8 cellular contexts compared by ENCODE assay signal in the genomic region with DNA sequence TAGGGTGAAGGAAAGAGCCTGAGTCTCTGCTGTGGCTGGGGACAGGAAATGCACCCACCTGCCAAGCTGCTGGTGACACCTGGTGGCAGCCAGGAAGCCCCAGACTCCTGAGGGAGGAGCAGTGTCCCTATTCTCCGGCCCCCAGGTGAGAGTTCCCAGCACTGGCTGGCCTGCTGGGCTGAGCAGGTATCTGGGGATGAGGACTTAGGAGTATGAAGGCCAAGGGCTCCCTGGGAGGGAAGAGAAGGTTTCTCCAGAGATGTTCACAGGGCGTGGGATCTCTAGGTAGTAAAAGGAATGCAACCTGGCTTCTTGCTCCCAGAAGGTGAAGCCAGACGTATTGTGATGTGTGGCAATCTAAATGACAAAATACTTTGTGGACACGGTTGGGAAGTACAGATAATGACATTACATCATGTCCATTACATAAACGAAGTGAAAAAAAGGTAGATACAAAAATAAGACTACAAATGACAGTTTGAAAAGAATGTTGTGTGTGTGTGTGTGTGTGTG.
DNase-seq lines count a peak whose midpoint lies in the region; ATAC-seq and TF ChIP-seq lines count a peak whose summit lies in the region.

No MANE protein-coding gene starts in this region.

- H3K27ac ChIP-seq in HL-60 (replicated peaks) (peak overlapping the region; percentile 18), right cardiac atrium (ENCODE audit: low read length) (no peak overlapping the region)

- no peaks in the 10 kb centered on the region for H3K27me3 Mint-ChIP-seq in naive thymus-derived CD8-positive, alpha-beta T cell

- peak overlapping the region in 2 of 10 donors; percentile 29 to 75 for H3K27ac Mint-ChIP-seq in naive thymus-derived CD8-positive, alpha-beta T cell

- POLR2A ChIA-PET in naive thymus-derived CD8-positive, alpha-beta T cell (lab: Charles Lee) = interaction anchor here (1.3 kb wide), 1 partner anchor 132 kb away, joined by 3 read pairs; no protein-coding TSS in a partner anchor

- peaks cover 0 to 27% (median 16%) of the 10 kb centered on the region in 4 donors for H3K4me1 Mint-ChIP-seq in naive thymus-derived CD8-positive, alpha-beta T cell

- WGBS in right cardiac atrium = 56% methylated on average over 5 of the region's 5 CpGs

- no peak overlapping the region for H3K4me3 ChIP-seq in HL-60 (replicated peaks; ENCODE audit: insufficient read depth, low read length)
- no peak overlapping the region for H3K4me3 ChIP-seq in right cardiac atrium (ENCODE audit: low read length)

- no peak for TF ChIP-seq CTCF in HL-60 (IDR thresholded peaks at IDR 0.05; ENCODE audit: insufficient read depth, low read length)

- peak; percentile 61 to 65 for ATAC-seq in naive thymus-derived CD8-positive, alpha-beta T cell
- ATAC-seq in right cardiac atrium (no peak), HG02588 (IDR thresholded peaks at IDR 0.05; ENCODE audit: unreplicated experiment) (no peak)

- no peaks in the 10 kb centered on the region for H3K9me3 ChIP-seq in right cardiac atrium (ENCODE audit: control insufficient read depth, low read length)

- H3K4me1 ChIP-seq in right cardiac atrium (ENCODE audit: control insufficient read depth, insufficient read depth, low read length) = no peaks in the 10 kb centered on the region

- no peaks in the 10 kb centered on the region for H3K36me3 Mint-ChIP-seq in naive thymus-derived CD8-positive, alpha-beta T cell

- DNase-seq in DMS79 (lab: John Stamatoyannopoulos, UW) = peak; percentile 9
- no peak for DNase-seq in DMS79 treated with DMSO at 0.1 percent for 48 hours (lab: John Stamatoyannopoulos, UW)
- peak in 1 of 2 experiments; percentile 34 for DNase-seq in HL-60 (ENCODE audit: low read depth in 1 of 2, low spot score in 1 of 2)
- DNase-seq in SK-N-DZ (ENCODE audit: low spot score) = peak; percentile 23
- peak in 7 of 10 donors; percentile 4 to 70 (median 23) for DNase-seq in naive thymus-derived CD8-positive, alpha-beta T cell
- DNase-seq in cardiac septum (ENCODE audit: low spot score) = no peak
- no peak for DNase-seq in right cardiac atrium

- H3K9me3 Mint-ChIP-seq in naive thymus-derived CD8-positive, alpha-beta T cell = no peaks in the 10 kb centered on the region

- no peak overlapping the region for H3K4me3 Mint-ChIP-seq in naive thymus-derived CD8-positive, alpha-beta T cell

- intact Hi-C loops in cardiac septum (cut with DNase I) (no loop called here), right cardiac atrium (cut with DNase I) (loop anchor here in 1 of 4 donors (10.0 kb wide), 1 partner anchor 651 kb away; no protein-coding TSS in a partner anchor)

- no peaks in the 10 kb centered on the region for H3K27me3 ChIP-seq in HL-60 (ENCODE audit: insufficient read depth, poor library complexity, severe bottlenecking)
- H3K27me3 ChIP-seq in right cardiac atrium (ENCODE audit: control insufficient read depth, insufficient read depth) = no peaks in the 10 kb centered on the region

Comparison
In these comparisons a context has a peak if more than half of its experiments do, and no peak if none do; other contexts are left out.
1. DNase-seq: peak in DMS79 (single experiment), SK-N-DZ (single experiment) and naive thymus-derived CD8-positive, alpha-beta T cell (7 of 10); none in DMS79 treated with DMSO at 0.1 percent for 48 hours (single experiment), cardiac septum (single experiment) and right cardiac atrium (0 of 3).
2. ATAC-seq: peak in naive thymus-derived CD8-positive, alpha-beta T cell (2 of 2); none in right cardiac atrium (0 of 2) and HG02588 (single experiment).